Comparison of ENCODE assay signal across 18 cellular contexts in the genomic region with DNA sequence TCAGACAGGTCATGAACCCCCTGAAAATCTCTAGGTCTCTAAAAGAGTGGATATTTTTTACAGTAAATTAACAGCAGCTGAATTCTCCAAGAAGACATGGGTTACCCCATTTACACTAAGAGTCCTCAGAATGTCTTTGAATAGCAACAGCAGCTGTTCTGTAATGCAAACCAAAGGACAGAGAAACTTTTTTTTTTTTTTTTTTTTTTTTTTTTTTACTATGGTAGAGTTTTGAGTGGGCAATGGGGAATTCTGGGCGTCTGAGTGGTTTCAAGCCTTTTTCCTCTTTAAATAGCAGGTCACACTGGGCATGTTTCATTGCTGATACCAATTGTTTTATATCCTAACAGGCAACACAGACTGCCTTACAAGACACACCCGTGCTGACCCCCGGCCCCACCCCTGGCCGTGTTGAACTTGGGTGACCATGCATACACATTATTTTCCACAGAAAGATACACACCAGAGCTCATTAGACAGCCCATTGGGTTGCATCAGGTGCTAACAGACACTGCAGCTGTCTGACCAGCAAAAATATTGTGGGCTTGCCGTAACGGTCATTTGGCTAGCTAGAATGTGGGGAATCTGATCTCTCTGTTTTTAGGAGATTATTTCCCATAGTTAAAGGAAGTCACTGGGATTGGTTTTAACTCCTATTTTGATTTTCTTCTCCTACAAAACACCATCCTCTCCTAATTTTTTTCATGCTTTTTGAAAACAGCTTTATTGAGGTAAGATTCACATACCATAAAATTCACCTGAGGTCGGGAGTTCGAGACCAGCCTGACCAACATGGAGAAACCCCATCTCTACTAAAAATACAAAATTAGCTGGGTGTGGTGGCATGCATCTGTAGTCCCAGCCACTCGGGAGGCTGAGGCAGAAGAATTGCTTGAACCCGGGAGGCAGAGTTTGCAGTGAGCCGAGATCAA. TPM values are rescaled to one million over a fixed set of nuclear protein-coding genes. Genes with fewer than 3 reads are reported as not detected.
A peak's percentile ranks its signal among the peaks of the same experiment; 100 is the strongest.
DNase-seq lines count a peak whose midpoint lies in the region; ATAC-seq lines count a peak whose summit lies in the region.
"Had no signal": no experiment of that assay in that cellular context is flagged by ENCODE, and none has a peak within 500 bp of the region (broad histone marks: within the 10 kb centered on the region; RNA-seq: fewer than 3 reads in every experiment).

No MANE protein-coding gene starts in this region.

- no peak overlapping the region for H2AFZ ChIP-seq in Karpas-422 (ENCODE audit: low read length)

- ATAC-seq in GM18517 (IDR thresholded peaks at IDR 0.05; ENCODE audit: unreplicated experiment) (peak; percentile 52), HG02571 (IDR thresholded peaks at IDR 0.05; ENCODE audit: unreplicated experiment) (peak; percentile 60), HG03520 (IDR thresholded peaks at IDR 0.05; ENCODE audit: unreplicated experiment) (peak; percentile 56), HG03025 (IDR thresholded peaks at IDR 0.05; ENCODE audit: low FRiP score, unreplicated experiment) (no peak), GM18870 (IDR thresholded peaks at IDR 0.05; ENCODE audit: unreplicated experiment) (no peak)
- ATAC-seq: left lobe of liver, Right ventricle myocardium inferior had no signal

- H3K27me3 ChIP-seq in Karpas-422 (ENCODE audit: low read length): no peaks in the 10 kb centered on the region; the same call in 1 of the 2 replicates

- H3K27ac ChIP-seq in Karpas-422 (ENCODE audit: low read length): no peak overlapping the region

- H4K20me1 ChIP-seq in Karpas-422 (ENCODE audit: insufficient read depth, low read depth, low read length): no peaks in the 10 kb centered on the region

- DNase-seq in posterior vena cava (ENCODE audit: low spot score) (peak; percentile 81), HCEC 1CT (no peak), Karpas-422 (no peak)
- DNase-seq: activated T-cell treated with anti-CD3 and anti-CD28 coated beads, Interleukin-2, amount 50 U/mL, for 24 hours; anterior cingulate cortex; effector CD4-positive, alpha-beta T cell; GF-D8; NCI-H226; stimulated activated naive CD4-positive, alpha-beta T cell had no signal

- no peaks in the 10 kb centered on the region for H3K79me2 ChIP-seq in Karpas-422 (ENCODE audit: low read length)

- H3K4me2 ChIP-seq in Karpas-422 (ENCODE audit: low read depth, low read length, poor library complexity, severe bottlenecking): no peak overlapping the region

- no peaks in the 10 kb centered on the region for H3K4me1 ChIP-seq in Karpas-422 (ENCODE audit: low read length)

- H3K36me3 ChIP-seq in Karpas-422 (ENCODE audit: insufficient read depth, low read length): no peaks in the 10 kb centered on the region

- H3K4me3 ChIP-seq in Karpas-422 (ENCODE audit: low read length): no peak overlapping the region

- intact Hi-C loops in posterior vena cava (cut with DNase I): no loop called here

- H3K9ac ChIP-seq in Karpas-422 (ENCODE audit: low read length): no peak overlapping the region

- H3K9me2 ChIP-seq in Karpas-422 (replicated peaks; ENCODE audit: insufficient read depth, low read length): no peaks in the 10 kb centered on the region

- peaks cover 7% of the 10 kb centered on the region for H3K9me3 ChIP-seq in Karpas-422 (ENCODE audit: low read length)

RNA-seq across cellular contexts. Expression of gene IRF4, which starts 26.7 kb away (rescaled TPM):
- 1 to 10 TPM; 1.7 to 2.7 TPM for total RNA-seq in posterior vena cava
- not detected in 2 replicates for total RNA-seq in Karpas-422 (2014; rRNA removed; shearing (Covaris generic); ENCODE audit: low replicate concordance)
- total RNA-seq: glomerular endothelial cell, osteocyte had no signal

Comparison
In these comparisons a context has a peak if more than half of its experiments do, and no peak if none do; other contexts are left out.
1. ATAC-seq: peak in GM18517 (single experiment), HG02571 (single experiment) and HG03520 (single experiment); none in HG03025 (single experiment) and GM18870 (single experiment).